In genomic region chr1:242209063-242209462, GRCh38 we compare ENCODE assay signal across 25 cellular contexts.
DNase-seq lines count a peak whose midpoint lies in the region; ATAC-seq and TF ChIP-seq lines count a peak whose summit lies in the region.
"Had no signal": no experiment of that assay in that cellular context is flagged by ENCODE, and none has a peak within 500 bp of the region (broad histone marks: within the 10 kb centered on the region; RNA-seq: fewer than 3 reads in every experiment).

No MANE protein-coding gene starts in this region.

- no peaks in the 10 kb centered on the region for H4K20me1 ChIP-seq in H9 (ENCODE audit: control insufficient read depth, insufficient read depth, insufficient read length)
- H4K20me1 ChIP-seq in mammary epithelial cell (ENCODE audit: insufficient read depth, low read length): no peaks in the 10 kb centered on the region
- H4K20me1 ChIP-seq: BLaER1 treated with 17β-estradiol and CSF1 and Interleukin-3, amounts not matched to agents 10 nM and 100 nM had no signal

- H3K9me3 Mint-ChIP-seq in H9: peaks cover 5% of the 10 kb centered on the region in 2 experiments

- no CpG with 5 or more reads among the region's 11 CpGs for WGBS in H9 (ENCODE audit: extremely low coverage, insufficient read length, low lambda C conversion rate)
- WGBS in mammary epithelial cell (ENCODE audit: low coverage, missing lambda C conversion rate): 91% methylated on average over 11 of the region's 11 CpGs

- DNase-seq in H9 (no peak), astrocyte of the cerebellum (ENCODE audit: low read depth) (peak; percentile 11), left kidney (ENCODE audit: low read depth, low spot score) (peak; percentile 41), mammary epithelial cell (no peak), retina (no peak)
- DNase-seq: 8988T; CD4-positive, CD25-positive, alpha-beta regulatory T cell; CD8-positive, alpha-beta memory T cell; COR-L47; DMS 273 treated with DMSO at 0.1 percent for 48 hours; DMS53; DND-41; EL; GOT3; KBM-7 had no signal

- H3K23me2 ChIP-seq in H9 (ENCODE audit: insufficient read length, low read depth, low read length, poor library complexity, severe bottlenecking): no peaks in the 10 kb centered on the region

- H2AK5ac ChIP-seq in H9 (ENCODE audit: insufficient read length, low read length): no peak overlapping the region

- in situ Hi-C loops in astrocyte of the cerebellum (cut with HindIII; ENCODE audit: low sequenced_read_pairs) (no loop called here), mammary epithelial cell (cut with MboI; ENCODE audit: low sequenced_read_pairs in 2 of 2) (no loop called here)

- H3K79me2 ChIP-seq in H9 (ENCODE audit: insufficient read depth, low read length) (no peaks in the 10 kb centered on the region; the same call in 1 of the 2 replicates), parathyroid adenoma (no peaks in the 10 kb centered on the region), mammary epithelial cell (ENCODE audit: insufficient read depth, low read length) (no peaks in the 10 kb centered on the region)

- no peak for TF ChIP-seq CTCF in H9 (conservative IDR thresholded peaks at IDR 0.05)
- no peak for TF ChIP-seq CTCF in astrocyte of the cerebellum (IDR thresholded peaks at IDR 0.05; ENCODE audit: low read depth, low read length, missing control alignments)
- no peak for TF ChIP-seq CTCF in parathyroid adenoma (IDR thresholded peaks at IDR 0.05)
- TF ChIP-seq CTCF in mammary epithelial cell (conservative IDR thresholded peaks at IDR 0.05 in 1 of 2, IDR thresholded peaks at IDR 0.05 in 1 of 2; ENCODE audit: extremely low read depth in 1 of 2, insufficient read depth in 1 of 2, low read depth in 1 of 2, low read length in 2 of 2): no peak

- H3K14ac ChIP-seq in H9 (ENCODE audit: insufficient read depth, low read length): no peak overlapping the region

- H3K4me3 ChIP-seq in astrocyte of the cerebellum (ENCODE audit: low read depth, low read length): no peak overlapping the region
- H3K4me3 ChIP-seq in parathyroid adenoma (ENCODE audit: low read depth, low read length): no peak overlapping the region
- H3K4me3 ChIP-seq in mammary epithelial cell (replicated peaks in 1 of 3; ENCODE audit: insufficient read depth in 1 of 3, low read depth in 2 of 3, low read length in 3 of 3): no peak overlapping the region
- H3K4me3 ChIP-seq: BLaER1 treated with 17β-estradiol and CSF1 and Interleukin-3, amounts not matched to agents 10 nM and 100 nM; GM12878; HAP-1 had no signal

- H4K8ac ChIP-seq in H9 (replicated peaks; ENCODE audit: insufficient read length, low read depth, low read length): no peak overlapping the region

- H3K79me1 ChIP-seq in H9 (ENCODE audit: insufficient read depth, low read depth, low read length, poor library complexity, severe bottlenecking): no peaks in the 10 kb centered on the region

- H4K5ac ChIP-seq in H9 (ENCODE audit: insufficient read length, low read depth, low read length): no peak overlapping the region

- H3T11ph ChIP-seq in H9 (ENCODE audit: low read length): no peak overlapping the region

- H3K4me3 Mint-ChIP-seq in H9: no peak overlapping the region
- H3K4me3 Mint-ChIP-seq: B cell; CD4-positive, CD25-positive, alpha-beta regulatory T cell; CD8-positive, alpha-beta memory T cell; IgD-negative memory B cell had no signal

- H3K56ac ChIP-seq in H9 (ENCODE audit: insufficient read length, low read depth, low read length): no peak overlapping the region

- no peak overlapping the region for H3K4me2 ChIP-seq in H9 (ENCODE audit: insufficient read depth, insufficient read length, low read length)
- H3K4me2 ChIP-seq in parathyroid adenoma (ENCODE audit: low read length): no peak overlapping the region
- no peak overlapping the region for H3K4me2 ChIP-seq in mammary epithelial cell (ENCODE audit: insufficient read depth, low read depth, low read length)
- H3K4me2 ChIP-seq: BLaER1 treated with 17β-estradiol and CSF1 and Interleukin-3, amounts not matched to agents 10 nM and 100 nM had no signal

- BruUV-seq in mammary epithelial cell (replicated peaks; lab: Mats Ljungman, UMichigan): no TSS peak

- intact Hi-C loops in mammary epithelial cell (cut with micrococcal nuclease): loop anchor here (10.0 kb wide), 1 partner anchor 216 kb away; no protein-coding TSS in a partner anchor

- no peak for ATAC-seq in GM19463 (IDR thresholded peaks at IDR 0.05; ENCODE audit: unreplicated experiment)
- ATAC-seq in GM19455 (IDR thresholded peaks at IDR 0.05; ENCODE audit: unreplicated experiment): no peak
- ATAC-seq: GM12878, HepG2 had no signal

- H4K91ac ChIP-seq in H9 (ENCODE audit: insufficient read length, low read depth, low read length): no peak overlapping the region

- H3K4ac ChIP-seq in H9 (ENCODE audit: low read depth, low read length): no peak overlapping the region

- H3K4me1 Mint-ChIP-seq in H9: peaks cover 67 to 68% of the 10 kb centered on the region in 2 experiments
- H3K4me1 Mint-ChIP-seq: B cell; CD4-positive, CD25-positive, alpha-beta regulatory T cell; CD8-positive, alpha-beta memory T cell; IgD-negative memory B cell had no signal

- no peaks in the 10 kb centered on the region for H3K27me3 ChIP-seq in H9 (ENCODE audit: insufficient read depth, low read length)
- H3K27me3 ChIP-seq in parathyroid adenoma (ENCODE audit: control insufficient read depth, insufficient read depth, low read length): no peaks in the 10 kb centered on the region
- no peaks in the 10 kb centered on the region for H3K27me3 ChIP-seq in mammary epithelial cell (ENCODE audit: insufficient read depth, low read length)
- H3K27me3 ChIP-seq: BLaER1 treated with 17β-estradiol and CSF1 and Interleukin-3, amounts not matched to agents 10 nM and 100 nM had no signal

- no peak overlapping the region for H2BK120ac ChIP-seq in H9 (ENCODE audit: low read depth, low read length, poor library complexity, severe bottlenecking)

- H3K23ac ChIP-seq in H9 (ENCODE audit: insufficient read length, low read depth, low read length): no peak overlapping the region

- H3K27ac Mint-ChIP-seq in H9: peak overlapping the region in 2 of 3 experiments; percentile 45 to 52; a peak in 2 of 7 replicates
- H3K27ac Mint-ChIP-seq: B cell; CD4-positive, CD25-positive, alpha-beta regulatory T cell; CD8-positive, alpha-beta memory T cell; IgD-negative memory B cell had no signal

- H3K27ac ChIP-seq in H9 (ENCODE audit: insufficient read length, low read depth, low read length) (no peak overlapping the region), parathyroid adenoma (no peak overlapping the region), mammary epithelial cell (ENCODE audit: insufficient read depth, low read depth, low read length) (no peak overlapping the region)
- H3K27ac ChIP-seq: BLaER1 treated with 17β-estradiol and CSF1 and Interleukin-3, amounts not matched to agents 10 nM and 100 nM; HL-60 had no signal

- H2AFZ ChIP-seq in H9 (ENCODE audit: low read length) (no peak overlapping the region), parathyroid adenoma (peak overlapping the region; percentile 56), mammary epithelial cell (ENCODE audit: low read depth, low read length) (no peak overlapping the region)

- dilution Hi-C loops in mammary epithelial cell (cut with HindIII; ENCODE audit: low sequenced_read_pairs): no loop called here

- H3K36me3 ChIP-seq in parathyroid adenoma (ENCODE audit: control insufficient read depth, insufficient read depth, low read length) (no peaks in the 10 kb centered on the region), mammary epithelial cell (ENCODE audit: insufficient read depth, low read length) (no peaks in the 10 kb centered on the region)
- H3K36me3 ChIP-seq: BLaER1 treated with 17β-estradiol and CSF1 and Interleukin-3, amounts not matched to agents 10 nM and 100 nM; HAP-1 had no signal

- H3K27me3 Mint-ChIP-seq in H9 (ENCODE audit: low read depth): no peaks in the 10 kb centered on the region
- H3K27me3 Mint-ChIP-seq: B cell; CD4-positive, CD25-positive, alpha-beta regulatory T cell; IgD-negative memory B cell had no signal

- peak overlapping the region; percentile 2 for H3K18ac ChIP-seq in H9 (ENCODE audit: insufficient read length, low read depth, low read length)

- CTCF ChIA-PET in mammary epithelial cell (lab: Charles Lee; ENCODE audit: low non-redundant PET): no interaction called here

- peaks cover 0 to 9% (median 4%) of the 10 kb centered on the region in 3 experiments; a peak in 4 of 7 replicates for H3K36me3 Mint-ChIP-seq in H9 (ENCODE audit: insufficient read depth in 1 of 3, low read depth in 3 of 3)
- H3K36me3 Mint-ChIP-seq: CD4-positive, CD25-positive, alpha-beta regulatory T cell; CD8-positive, alpha-beta memory T cell; IgD-negative memory B cell had no signal

- peaks cover 10% of the 10 kb centered on the region; the same call in 1 of the 2 replicates for H3K4me1 ChIP-seq in H9 (ENCODE audit: insufficient read depth, low read length)
- peaks cover 2% of the 10 kb centered on the region for H3K4me1 ChIP-seq in parathyroid adenoma
- peaks cover 20% of the 10 kb centered on the region for H3K4me1 ChIP-seq in mammary epithelial cell (ENCODE audit: insufficient read depth, low read length)
- H3K4me1 ChIP-seq: BLaER1 treated with 17β-estradiol and CSF1 and Interleukin-3, amounts not matched to agents 10 nM and 100 nM had no signal

- H3K9ac ChIP-seq in H9 (ENCODE audit: extremely low read depth, insufficient read length, low read length) (no peak overlapping the region), parathyroid adenoma (no peak overlapping the region), mammary epithelial cell (ENCODE audit: insufficient read depth, low read length) (no peak overlapping the region)
- H3K9ac ChIP-seq: BLaER1 treated with 17β-estradiol and CSF1 and Interleukin-3, amounts not matched to agents 10 nM and 100 nM had no signal

- H3K9me3 ChIP-seq in H9 (ENCODE audit: control insufficient read depth, low read depth, low read length) (no peaks in the 10 kb centered on the region), parathyroid adenoma (ENCODE audit: control insufficient read depth, low read length) (no peaks in the 10 kb centered on the region), mammary epithelial cell (replicated peaks; ENCODE audit: insufficient read depth, low read length) (no peaks in the 10 kb centered on the region)
- H3K9me3 ChIP-seq: BLaER1 treated with 17β-estradiol and CSF1 and Interleukin-3, amounts not matched to agents 10 nM and 100 nM; HAP-1 had no signal

- no peak overlapping the region for H2BK15ac ChIP-seq in H9 (ENCODE audit: low read depth, low read length)

- no peak overlapping the region for H2BK5ac ChIP-seq in H9 (ENCODE audit: insufficient read length, low read length)

- H2BK12ac ChIP-seq in H9 (ENCODE audit: insufficient read length, low read depth, low read length): no peak overlapping the region

- H2BK20ac ChIP-seq in H9 (ENCODE audit: low read depth, low read length, poor library complexity, severe bottlenecking): no peak overlapping the region

Comparison
In these comparisons a context has a peak if more than half of its experiments do, and no peak if none do; other contexts are left out.
1. DNase-seq: peak in astrocyte of the cerebellum (single experiment) and left kidney (single experiment); none in H9 (single experiment), mammary epithelial cell (single experiment) and retina (single experiment).